Comparison of ENCODE assay signal across 22 cellular contexts in genomic region chr7:131774419-131775220, GRCh38.
DNase-seq lines count a peak whose midpoint lies in the region; ATAC-seq and TF ChIP-seq lines count a peak whose summit lies in the region.
"Had no signal": no experiment of that assay in that cellular context is flagged by ENCODE, and none has a peak within 500 bp of the region (broad histone marks: within the 10 kb centered on the region; RNA-seq: fewer than 3 reads in every experiment).

No MANE protein-coding gene starts in this region.

- H3K9me3 ChIP-seq in RWPE2 (ENCODE audit: severe bottlenecking) = no peaks in the 10 kb centered on the region
- H3K9me3 ChIP-seq: BLaER1 treated with 17β-estradiol and CSF1 and Interleukin-3, amounts not matched to agents 10 nM and 100 nM; body of pancreas; heart left ventricle; sigmoid colon; testis had no signal

- no peak overlapping the region for H3K27ac Mint-ChIP-seq in natural killer cell
- H3K27ac Mint-ChIP-seq: activated naive CD8-positive, alpha-beta T cell; effector memory CD8-positive, alpha-beta T cell; naive thymus-derived CD8-positive, alpha-beta T cell had no signal

- H4K5ac ChIP-seq in mesendoderm (ENCODE audit: low read length) = no peak overlapping the region

- H3K23ac ChIP-seq in mesendoderm (ENCODE audit: low read length) = no peak overlapping the region

- H3K79me1 ChIP-seq in mesendoderm (ENCODE audit: low read length) = no peaks in the 10 kb centered on the region

- H3K4me3 ChIP-seq in RWPE2 (ENCODE audit: severe bottlenecking) = no peak overlapping the region
- no peak overlapping the region for H3K4me3 ChIP-seq in mesendoderm (ENCODE audit: low read length)
- H3K4me3 ChIP-seq: BLaER1 treated with 17β-estradiol and CSF1 and Interleukin-3, amounts not matched to agents 10 nM and 100 nM; body of pancreas; heart left ventricle; sigmoid colon; testis had no signal

- no peak overlapping the region for H3K4me2 ChIP-seq in mesendoderm (ENCODE audit: low read length)
- H3K4me2 ChIP-seq: BLaER1 treated with 17β-estradiol and CSF1 and Interleukin-3, amounts not matched to agents 10 nM and 100 nM had no signal

- no peak overlapping the region for H3K18ac ChIP-seq in mesendoderm (ENCODE audit: low read length)

- H3K79me2 ChIP-seq in mesendoderm (ENCODE audit: control insufficient read depth, insufficient read depth, low read length) = no peaks in the 10 kb centered on the region

- ATAC-seq in RWPE2 (ENCODE audit: low read depth) = peak; percentile 80
- no peak for ATAC-seq in HG02642 (IDR thresholded peaks at IDR 0.05; ENCODE audit: poor library complexity, unreplicated experiment)
- no peak for ATAC-seq in GM21515 (IDR thresholded peaks at IDR 0.05; ENCODE audit: unreplicated experiment)
- ATAC-seq in natural killer cell = no peak
- ATAC-seq: activated CD4-positive, CD25-positive, alpha-beta regulatory T cell treated with anti-CD3 and anti-CD28 coated beads, Interleukin-2, amount 50 U/mL, for 24 hours; body of pancreas; effector memory CD8-positive, alpha-beta T cell; heart left ventricle; naive thymus-derived CD8-positive, alpha-beta T cell had no signal

- no peaks in the 10 kb centered on the region for H3K4me1 Mint-ChIP-seq in natural killer cell
- H3K4me1 Mint-ChIP-seq: naive thymus-derived CD8-positive, alpha-beta T cell had no signal

- no CpG with 5 or more reads among the region's 10 CpGs for WGBS in mesendoderm (ENCODE audit: extremely low coverage, insufficient coverage, low lambda C conversion rate)

- TF ChIP-seq CTCF in RWPE2 (IDR thresholded peaks at IDR 0.05; ENCODE audit: poor library complexity, severe bottlenecking) (no peak), natural killer cell (IDR thresholded peaks at IDR 0.05) (no peak)

- H3K56ac ChIP-seq in mesendoderm (ENCODE audit: low read length) = no peak overlapping the region

- no peaks in the 10 kb centered on the region for H3K36me3 Mint-ChIP-seq in natural killer cell
- H3K36me3 Mint-ChIP-seq: naive thymus-derived CD8-positive, alpha-beta T cell had no signal

- intact Hi-C loops in natural killer cell (cut with micrococcal nuclease) = no loop called here

- H3K4me3 Mint-ChIP-seq in natural killer cell = no peak overlapping the region
- H3K4me3 Mint-ChIP-seq: activated naive CD8-positive, alpha-beta T cell; effector memory CD8-positive, alpha-beta T cell; naive thymus-derived CD8-positive, alpha-beta T cell had no signal

- peaks cover 0 to 3% of the 10 kb centered on the region in 2 donors for H3K9me3 Mint-ChIP-seq in natural killer cell

- H3K27me3 Mint-ChIP-seq in natural killer cell (ENCODE audit: low read depth in 2 of 2) = peaks cover 10 to 14% of the 10 kb centered on the region in 2 donors

- H3K36me3 ChIP-seq in RWPE2 (ENCODE audit: low read depth) = no peaks in the 10 kb centered on the region
- H3K36me3 ChIP-seq in mesendoderm (ENCODE audit: control insufficient read depth, insufficient read depth, low read length) = no peaks in the 10 kb centered on the region
- H3K36me3 ChIP-seq: BLaER1 treated with 17β-estradiol and CSF1 and Interleukin-3, amounts not matched to agents 10 nM and 100 nM; heart left ventricle; sigmoid colon had no signal

- no peak overlapping the region for H2BK15ac ChIP-seq in mesendoderm (replicated peaks; ENCODE audit: low read depth)

- H4K8ac ChIP-seq in mesendoderm (ENCODE audit: low read depth, low read length) = no peak overlapping the region

- peak; percentile 7 for DNase-seq in DMS79 treated with DMSO at 0.1 percent for 48 hours (lab: John Stamatoyannopoulos, UW)
- no peak for DNase-seq in RWPE2 (ENCODE audit: low spot score)
- peak; percentile 3 for DNase-seq in fibroblast of peridontal ligament (ENCODE audit: extremely low read depth)
- DNase-seq in mesendoderm = peak; percentile 27
- DNase-seq in stimulated activated naive CD4-positive, alpha-beta T cell (lab: John Stamatoyannopoulos, UW) = no peak
- DNase-seq in natural killer cell = no peak
- DNase-seq: activated CD8-positive, alpha-beta memory T cell treated with anti-CD3 and anti-CD28 coated beads for 24 hours; body of pancreas; effector memory CD8-positive, alpha-beta T cell; GOT3; heart left ventricle; naive thymus-derived CD8-positive, alpha-beta T cell; NCI-H1092 treated with DMSO at 0.1 percent for 48 hours; NCI-H526; posterior cingulate gyrus; sigmoid colon; testis had no signal

- H2BK5ac ChIP-seq in mesendoderm (ENCODE audit: low read length) = no peak overlapping the region

- H2BK120ac ChIP-seq in mesendoderm (ENCODE audit: low read depth, low read length) = no peak overlapping the region

- H3K27ac ChIP-seq in RWPE2 (ENCODE audit: poor library complexity, severe bottlenecking) (no peak overlapping the region), mesendoderm (ENCODE audit: low read depth, low read length) (no peak overlapping the region)
- H3K27ac ChIP-seq: BLaER1 treated with 17β-estradiol and CSF1 and Interleukin-3, amounts not matched to agents 10 nM and 100 nM; body of pancreas; heart left ventricle; sigmoid colon; testis had no signal

- H3K4me1 ChIP-seq in RWPE2 (ENCODE audit: insufficient read depth, poor library complexity, severe bottlenecking) = peaks cover 9% of the 10 kb centered on the region
- H3K4me1 ChIP-seq in mesendoderm (ENCODE audit: control insufficient read depth, low read depth, low read length) = peaks cover 3% of the 10 kb centered on the region
- H3K4me1 ChIP-seq: BLaER1 treated with 17β-estradiol and CSF1 and Interleukin-3, amounts not matched to agents 10 nM and 100 nM; body of pancreas; heart left ventricle; testis had no signal

- H3K27me3 ChIP-seq in RWPE2 (ENCODE audit: insufficient read depth, poor library complexity, severe bottlenecking) = no peaks in the 10 kb centered on the region
- H3K27me3 ChIP-seq in mesendoderm (ENCODE audit: insufficient read depth, low read length, poor library complexity) = no peaks in the 10 kb centered on the region
- H3K27me3 ChIP-seq: BLaER1 treated with 17β-estradiol and CSF1 and Interleukin-3, amounts not matched to agents 10 nM and 100 nM; body of pancreas; sigmoid colon; testis had no signal

- no peak overlapping the region for H3K4ac ChIP-seq in mesendoderm (ENCODE audit: low read depth, low read length)

- H2AK5ac ChIP-seq in mesendoderm (ENCODE audit: low read length) = no peak overlapping the region

- no peak overlapping the region for H3K9ac ChIP-seq in mesendoderm (ENCODE audit: low read length)
- H3K9ac ChIP-seq: BLaER1 treated with 17β-estradiol and CSF1 and Interleukin-3, amounts not matched to agents 10 nM and 100 nM had no signal

Comparison
In these comparisons a context has a peak if more than half of its experiments do, and no peak if none do; other contexts are left out.
1. DNase-seq: peak in DMS79 treated with DMSO at 0.1 percent for 48 hours (single experiment), fibroblast of peridontal ligament (single experiment) and mesendoderm (single experiment); none in RWPE2 (single experiment), stimulated activated naive CD4-positive, alpha-beta T cell (0 of 6) and natural killer cell (single experiment).